ENCODE assay signal across 8 cellular contexts in the genomic region with DNA sequence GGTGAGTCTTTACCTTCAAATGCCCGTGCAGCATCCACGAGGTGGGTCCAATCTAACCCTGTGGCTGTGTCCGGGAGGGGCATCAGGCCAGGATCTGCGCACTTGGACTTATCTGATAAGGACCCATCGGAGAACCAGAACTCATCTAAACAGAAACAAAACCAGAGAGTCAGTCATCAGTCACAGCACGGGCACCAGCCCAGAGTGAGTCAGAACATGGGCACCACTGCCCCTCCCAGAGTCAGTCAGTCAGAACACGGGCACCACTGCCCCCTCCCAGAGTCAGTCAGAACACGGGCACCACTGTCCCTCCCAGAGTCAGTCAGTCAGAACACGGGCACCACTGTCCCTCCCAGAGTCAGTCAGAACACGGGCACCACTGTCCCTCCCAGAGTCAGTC.
DNase-seq lines count a peak whose midpoint lies in the region; ATAC-seq, FAIRE-seq and TF ChIP-seq lines count a peak whose summit lies in the region.
"Not testable (repeated sequence)": the region's sequence is repeated elsewhere in the genome, so short reads cannot be mapped to it uniquely, and the experiment has no call there.

No MANE protein-coding gene starts in this region.

- H4K20me1 ChIP-seq in osteoblast (ENCODE audit: insufficient read depth, low read length): not testable (repeated sequence)

- not testable (repeated sequence) for H3K4me1 ChIP-seq in foreskin keratinocyte; osteoblast (ENCODE audit: insufficient read depth, low read length); thoracic aorta (ENCODE audit: control insufficient read depth in 1 of 2, low read depth in 2 of 2)

- H3K27me3 ChIP-seq in foreskin keratinocyte; osteoblast (ENCODE audit: insufficient read depth, low read length); thoracic aorta (replicated peaks; ENCODE audit: insufficient read depth): not testable (repeated sequence)

- not testable (repeated sequence) for H3K9me3 ChIP-seq in osteoblast (ENCODE audit: low read depth, low read length); thoracic aorta

- H3K36me3 ChIP-seq in osteoblast (ENCODE audit: insufficient read depth, low read length); thoracic aorta: not testable (repeated sequence)

- peak; percentile 62 for DNase-seq in A172 (ENCODE audit: low spot score)
- DNase-seq in HS-27A (ENCODE audit: low read depth): peak; percentile 9
- DNase-seq in RCC 7860 (ENCODE audit: low spot score): peak; percentile 68
- DNase-seq in astrocyte of the hippocampus (ENCODE audit: low read depth, low spot score): peak; percentile 44
- DNase-seq in epithelial cell of esophagus (ENCODE audit: low read depth): peak; percentile 71
- DNase-seq in foreskin keratinocyte: peak in 1 of 2 donors; percentile 25
- not testable (repeated sequence) for DNase-seq in osteoblast (ENCODE audit: insufficient read length, low spot score, missing footprints); thoracic aorta (ENCODE audit: low spot score)

- peak; percentile 84 for ATAC-seq in foreskin keratinocyte
- not testable (repeated sequence) for ATAC-seq in thoracic aorta (ENCODE audit: insufficient number of reproducible peaks, low FRiP score, low read depth)

- H3K79me2 ChIP-seq in osteoblast (ENCODE audit: insufficient read depth, low read length): not testable (repeated sequence)

- not testable (repeated sequence) for TF ChIP-seq CTCF in epithelial cell of esophagus (IDR thresholded peaks at IDR 0.05; ENCODE audit: insufficient read depth, low read depth, low read length, missing control alignments); foreskin keratinocyte (conservative IDR thresholded peaks at IDR 0.05); osteoblast (IDR thresholded peaks at IDR 0.05; ENCODE audit: extremely low read depth, low read depth, low read length); thoracic aorta (IDR thresholded peaks at IDR 0.05)

- H3K4me2 ChIP-seq in osteoblast (ENCODE audit: insufficient read depth, low read length): peak overlapping the region; percentile 11

- H3K27ac ChIP-seq in foreskin keratinocyte; osteoblast (ENCODE audit: low read depth, low read length): not testable (repeated sequence)
- H3K27ac ChIP-seq in thoracic aorta: peak overlapping the region; percentile 3 to 15

- H2AFZ ChIP-seq in osteoblast (ENCODE audit: low read length): not testable (repeated sequence)

- peak; percentile 87 for FAIRE-seq in RCC 7860 (lab: Jason Lieb, UNC)

- H3K4me3 ChIP-seq in epithelial cell of esophagus (ENCODE audit: low read length): not testable (repeated sequence)
- peak overlapping the region; percentile 2 for H3K4me3 ChIP-seq in osteoblast (ENCODE audit: insufficient read depth, low read length)
- H3K4me3 ChIP-seq in thoracic aorta: peak overlapping the region; percentile 67
